Comparison of ENCODE assay signal across 10 cellular contexts in genomic region chr6:165659945-165660862, GRCh38. TPM values are rescaled to one million over a fixed set of nuclear protein-coding genes. Genes with fewer than 3 reads are reported as not detected.
A peak's percentile ranks its signal among the peaks of the same experiment; 100 is the strongest.
DNase-seq lines count a peak whose midpoint lies in the region; ATAC-seq and TF ChIP-seq lines count a peak whose summit lies in the region.
"Had no signal": no experiment of that assay in that cellular context is flagged by ENCODE, and none has a peak within 500 bp of the region (broad histone marks: within the 10 kb centered on the region; RNA-seq: fewer than 3 reads in every experiment).

No MANE protein-coding gene starts in this region.

- H3K9me3 ChIP-seq in NT2/D1 (ENCODE audit: insufficient read depth, low read length) (no peaks in the 10 kb centered on the region), osteoblast (ENCODE audit: low read depth, low read length) (no peaks in the 10 kb centered on the region)

- H3K36me3 Mint-ChIP-seq in immature natural killer cell: peaks cover 0 to 3% (median 0%) of the 10 kb centered on the region in 3 donors

- H2AFZ ChIP-seq in osteoblast (ENCODE audit: low read length): peak overlapping the region; percentile 65

- H3K36me3 ChIP-seq in NT2/D1 (ENCODE audit: insufficient read depth, insufficient read length, low read length): no peaks in the 10 kb centered on the region
- H3K36me3 ChIP-seq in osteoblast (ENCODE audit: insufficient read depth, low read length): no peaks in the 10 kb centered on the region

- no peaks in the 10 kb centered on the region for H4K20me1 ChIP-seq in osteoblast (ENCODE audit: insufficient read depth, low read length)

- H3K4me2 ChIP-seq in osteoblast (ENCODE audit: insufficient read depth, low read length): peak overlapping the region; percentile 64

- H3K27me3 Mint-ChIP-seq in immature natural killer cell (ENCODE audit: low read depth in 3 of 3): peaks cover 7 to 13% (median 8%) of the 10 kb centered on the region in 3 donors

- H3K4me3 Mint-ChIP-seq in immature natural killer cell: no peak overlapping the region

- no peaks in the 10 kb centered on the region for H3K79me2 ChIP-seq in osteoblast (ENCODE audit: insufficient read depth, low read length)

- no peak overlapping the region for H3K27ac ChIP-seq in osteoblast (ENCODE audit: low read depth, low read length)

- H3K9ac ChIP-seq in NT2/D1 (ENCODE audit: insufficient read length, low read depth): peak overlapping the region; percentile 76

- ATAC-seq in HG02885 (IDR thresholded peaks at IDR 0.05; ENCODE audit: poor library complexity, unreplicated experiment): no peak

- H3K9me3 Mint-ChIP-seq in immature natural killer cell: peaks cover 0 to 2% (median under 1%) of the 10 kb centered on the region in 6 donors

- H3K4me1 Mint-ChIP-seq in immature natural killer cell: peaks cover 2 to 6% of the 10 kb centered on the region in 2 donors

- H3K4me3 ChIP-seq in AG10803 (ENCODE audit: low read length) (peak overlapping the region; percentile 41), NT2/D1 (ENCODE audit: insufficient read length, low read depth) (peak overlapping the region; percentile 55), osteoblast (ENCODE audit: insufficient read depth, low read length) (peak overlapping the region; percentile 62)

- no peak for DNase-seq in AG10803 (ENCODE audit: low read depth)
- DNase-seq in NT2/D1 (ENCODE audit: low read depth, low spot score): no peak
- DNase-seq in glomerular visceral epithelial cell (ENCODE audit: extremely low spot score): peak; percentile 41
- DNase-seq in osteoblast (ENCODE audit: insufficient read length, low spot score, missing footprints): peak; percentile 89
- DNase-seq in immature natural killer cell: no peak
- no peak for DNase-seq in activated CD4-positive, alpha-beta T cell treated with anti-CD3 and anti-CD28 coated beads for 48 hours
- no peak for DNase-seq in SKM-1 treated with dmso at 0.1 percent for 144 hours (lab: John Stamatoyannopoulos, UW; ENCODE audit: unreplicated experiment)
- DNase-seq: EL, MV-4-11 had no signal

- TF ChIP-seq CTCF in AG10803 (conservative IDR thresholded peaks at IDR 0.05; ENCODE audit: low read length) (no peak), osteoblast (IDR thresholded peaks at IDR 0.05; ENCODE audit: extremely low read depth, low read depth, low read length) (no peak)

- H3K27ac Mint-ChIP-seq in immature natural killer cell: no peak overlapping the region

- H3K27me3 ChIP-seq in NT2/D1 (ENCODE audit: insufficient read depth, insufficient read length) (peaks cover 70% of the 10 kb centered on the region), osteoblast (ENCODE audit: insufficient read depth, low read length) (peaks cover 52% of the 10 kb centered on the region)

- H3K4me1 ChIP-seq in NT2/D1 (ENCODE audit: insufficient read depth, insufficient read length) (no peaks in the 10 kb centered on the region), osteoblast (ENCODE audit: insufficient read depth, low read length) (no peaks in the 10 kb centered on the region)

RNA-seq across cellular contexts. Expression of gene PDE10A, which starts 2.8 kb away (rescaled TPM):
- total RNA-seq in osteoblast: 3.3 and 3.5 TPM in 2 replicates
- polyA plus RNA-seq in immature natural killer cell: not detected

Comparison
In these comparisons a context has a peak if more than half of its experiments do, and no peak if none do; other contexts are left out.
1. DNase-seq: peak in glomerular visceral epithelial cell (single experiment) and osteoblast (single experiment); none in AG10803 (single experiment), NT2/D1 (single experiment), immature natural killer cell (0 of 3), activated CD4-positive, alpha-beta T cell treated with anti-CD3 and anti-CD28 coated beads for 48 hours (single experiment) and SKM-1 treated with dmso at 0.1 percent for 144 hours (single experiment).
2. Peak in every context shown above with its lines, with median percentiles within 50 percentile points of each other: H3K4me3 ChIP-seq.